In genomic region chr11:843818-844692, GRCh38 we compare ENCODE assay signal across 8 cellular contexts. TPM values are rescaled to one million over a fixed set of nuclear protein-coding genes. Genes with fewer than 3 reads are reported as not detected.
DNase-seq lines count a peak whose midpoint lies in the region; ATAC-seq, FAIRE-seq and TF ChIP-seq lines count a peak whose summit lies in the region.

No MANE protein-coding gene starts in this region.

- H3F3A ChIP-seq in MM.1S (ENCODE audit: insufficient read depth, low read length): no peaks in the 10 kb centered on the region

- H3K27ac ChIP-seq in A549 (peak overlapping the region; percentile 99), VCaP (peak overlapping the region; percentile 95), MM.1S (ENCODE audit: low read length) (no peak overlapping the region)

- H3K4me3 Mint-ChIP-seq in natural killer cell: peak overlapping the region; percentile 81

- TF ChIP-seq EP300 in A549 (IDR thresholded peaks at IDR 0.05): peak in 1 of 2 experiments; percentile 45; a peak in 1 of 5 replicates

- peak overlapping the region in 1 of 2 donors; percentile 72 for H3K27ac Mint-ChIP-seq in natural killer cell

- H3K36me3 ChIP-seq in H7 (replicated peaks; ENCODE audit: control insufficient read depth, insufficient read depth, low read length): peaks cover 10% of the 10 kb centered on the region
- H3K36me3 ChIP-seq in MM.1S (replicated peaks; ENCODE audit: insufficient read depth, low read length): 0 out of 2 replicates have a peak, but pooled peaks cover 4% of the 10 kb centered on the region

- peak; percentile 86 to 96 for DNase-seq in A549 (ENCODE audit: low read depth in 1 of 2, low spot score in 1 of 2)
- DNase-seq in H7: peak; percentile 97
- peak; percentile 99 for DNase-seq in fibroblast of the aortic adventitia (ENCODE audit: low read depth)
- no peak for DNase-seq in natural killer cell
- DNase-seq in MM.1S: no peak

- H2AFZ ChIP-seq in MM.1S (ENCODE audit: low read length): no peak overlapping the region

- no peak overlapping the region for H3K9ac ChIP-seq in MM.1S (ENCODE audit: low read length)

- H3K36me3 Mint-ChIP-seq in natural killer cell: no peaks in the 10 kb centered on the region

- no peaks in the 10 kb centered on the region for H3K9me3 ChIP-seq in A549
- no peaks in the 10 kb centered on the region for H3K9me3 ChIP-seq in MM.1S (replicated peaks; ENCODE audit: insufficient read depth, low read length)

- TF ChIP-seq POLR2A in A549 (IDR thresholded peaks at IDR 0.05; ENCODE audit: low read length): peak; percentile 56

- H3K4me2 ChIP-seq in A549 (peak overlapping the region; percentile 92), MM.1S (ENCODE audit: low read depth, low read length) (no peak overlapping the region)

- CTCF ChIA-PET in A549 (lab: Yijun Ruan, JAX): interaction anchor here (0.6 to 5.4 kb wide), 5 partner anchors 10 to 207 kb away, joined by 3 to 40 read pairs (median 6); no protein-coding TSS in a partner anchor

- TF ChIP-seq RAD21 in A549 (conservative IDR thresholded peaks at IDR 0.05 in 1 of 2, IDR thresholded peaks at IDR 0.05 in 1 of 2): no peak

- H3K27me3 Mint-ChIP-seq in natural killer cell (ENCODE audit: low read depth in 2 of 2): no peaks in the 10 kb centered on the region

- H3K4me1 ChIP-seq in A549: peaks cover 63% of the 10 kb centered on the region
- peaks cover 14% of the 10 kb centered on the region for H3K4me1 ChIP-seq in MM.1S (ENCODE audit: low read length)

- H4K20me1 ChIP-seq in MM.1S (ENCODE audit: insufficient read depth, low read length): peaks cover 9% of the 10 kb centered on the region

- peak; percentile 25 to 71 for ATAC-seq in A549
- ATAC-seq in natural killer cell: no peak
- ATAC-seq in HG03460 (IDR thresholded peaks at IDR 0.05; ENCODE audit: unreplicated experiment): no peak
- ATAC-seq in GM21576 (IDR thresholded peaks at IDR 0.05; ENCODE audit: unreplicated experiment): no peak

- no peak for TF ChIP-seq CTCF in A549 (IDR thresholded peaks at IDR 0.05)
- TF ChIP-seq CTCF in VCaP (conservative IDR thresholded peaks at IDR 0.05): no peak
- no peak for TF ChIP-seq CTCF in fibroblast of the aortic adventitia (IDR thresholded peaks at IDR 0.05; ENCODE audit: insufficient read depth, low read length)
- TF ChIP-seq CTCF in natural killer cell (IDR thresholded peaks at IDR 0.05): no peak
- no peak for TF ChIP-seq CTCF in MM.1S (IDR thresholded peaks at IDR 0.05; ENCODE audit: low read length)

- H3K27me3 ChIP-seq in H7 (ENCODE audit: control insufficient read depth, insufficient read depth, low read length) (peaks cover 2% of the 10 kb centered on the region; the same call in 1 of the 2 replicates), MM.1S (replicated peaks; ENCODE audit: insufficient read depth, low read length) (peaks cover 47% of the 10 kb centered on the region)

- H3K79me2 ChIP-seq in MM.1S (ENCODE audit: low read length): peaks cover 31% of the 10 kb centered on the region

- H3K9me2 ChIP-seq in MM.1S (replicated peaks; ENCODE audit: insufficient read depth, low read length): no peaks in the 10 kb centered on the region

- intact Hi-C loops in natural killer cell (cut with micrococcal nuclease): loop anchor here (10.0 kb wide), 1 partner anchor 71 kb away; the partner anchor contains the start of gene CHID1

- peak overlapping the region; percentile 100 for H3K4me3 ChIP-seq in A549
- H3K4me3 ChIP-seq in H7 (ENCODE audit: insufficient read depth, low read depth, low read length): peak overlapping the region; percentile 70
- peak overlapping the region; percentile 95 for H3K4me3 ChIP-seq in fibroblast of the aortic adventitia (ENCODE audit: low read depth, low read length)
- no peak overlapping the region for H3K4me3 ChIP-seq in MM.1S (ENCODE audit: low read length)

- POLR2A ChIA-PET in A549 (lab: Yijun Ruan, JAX): interaction anchor here (1.2 to 3.9 kb wide), 5 partner anchors 11 to 51 kb away, joined by 5 to 47 read pairs (median 6); partner anchors contain the start of genes CD151 and PNPLA2

- peaks cover 0 to 38% of the 10 kb centered on the region in 2 donors for H3K4me1 Mint-ChIP-seq in natural killer cell

- WGBS in A549 (ENCODE audit: missing lambda C conversion rate): 2% methylated on average over 14 of the region's 25 CpGs

- peak; percentile 98 for FAIRE-seq in A549 (lab: Jason Lieb, UNC)

- no peaks in the 10 kb centered on the region for H3K9me3 Mint-ChIP-seq in natural killer cell

TF ChIP-seq in A549, 52 proteins besides CTCF, POLR2A, EP300 and RAD21 (continues in another document):
- peak; percentile 74 for TF ChIP-seq GATA3 (IDR thresholded peaks at IDR 0.05; ENCODE audit: borderline replicate concordance)
- no peak for TF ChIP-seq RCOR1 (IDR thresholded peaks at IDR 0.05; ENCODE audit: low read depth, low read length)
- peak; percentile 99 for TF ChIP-seq MAX (IDR thresholded peaks at IDR 0.05)
- no peak for TF ChIP-seq SMC3 (IDR thresholded peaks at IDR 0.05)

RNA-seq across cellular contexts. Expression of gene TSPAN4, which starts 1.4 kb away (rescaled TPM):
- polyA plus RNA-seq in A549 (2011; rRNA removed) (83.5 and 87.8 TPM in 2 replicates), A549 (2017; fragmentation: RNase III; extraction: RNeasy Plus Mini Kit Qiagen cat#74134 plus additional on column Dnase treatment) (145 to 150 TPM (median 146 TPM) in 3 replicates)
- 286 and 346 TPM in 2 replicates for polyA plus RNA-seq in A549 (2012; cell fraction: cytosol; rRNA removed)
- 714 and 975 TPM in 2 replicates for polyA plus RNA-seq in A549 (2012; cell fraction: nucleus; rRNA removed)
- polyA minus RNA-seq in A549 (2011; rRNA and poly(A)+ RNA removed): 46.9 and 63.5 TPM in 2 replicates
- 101 and 117 TPM in 2 replicates for total RNA-seq in H7 (2014; rRNA removed; shearing (Covaris generic))
- total RNA-seq in fibroblast of the aortic adventitia (ENCODE audit: low replicate concordance) (164 and 252 TPM in 2 replicates), natural killer cell (10 to 100 TPM; 11.2 to 18.6 (median 14.6) TPM)

RNA-seq across cellular contexts. Expression of gene POLR2L, which starts 1.7 kb away (rescaled TPM):
- polyA plus RNA-seq in A549 (2011; rRNA removed) (140 and 197 TPM in 2 replicates), A549 (2017; fragmentation: RNase III; extraction: RNeasy Plus Mini Kit Qiagen cat#74134 plus additional on column Dnase treatment) (773 to 868 TPM (median 807 TPM) in 3 replicates)
- polyA plus RNA-seq in A549 (2012; cell fraction: cytosol; rRNA removed): 1,407 and 1,430 TPM in 2 replicates
- 294 and 364 TPM in 2 replicates for polyA plus RNA-seq in A549 (2012; cell fraction: nucleus; rRNA removed)
- 73.3 and 88.5 TPM in 2 replicates for polyA minus RNA-seq in A549 (2011; rRNA and poly(A)+ RNA removed)
- total RNA-seq in H7 (2014; rRNA removed; shearing (Covaris generic)): 96.1 and 135 TPM in 2 replicates
- total RNA-seq in fibroblast of the aortic adventitia (ENCODE audit: low replicate concordance) (61.7 and 135 TPM in 2 replicates), natural killer cell (10 to 100 TPM; 48.2 to 63.8 (median 61.2) TPM)

RNA-seq across cellular contexts. Expression of gene CD151, which starts 11.3 kb away (rescaled TPM):
- polyA plus RNA-seq in A549 (2011; rRNA removed): 409 and 523 TPM in 2 replicates
- 964 and 1,353 TPM in 2 replicates for polyA plus RNA-seq in A549 (2012; cell fraction: cytosol; rRNA removed)
- 1,564 and 2,065 TPM in 2 replicates for polyA plus RNA-seq in A549 (2012; cell fraction: nucleus; rRNA removed)
- 649 to 701 TPM (median 695 TPM) in 3 replicates for polyA plus RNA-seq in A549 (2017; fragmentation: RNase III; extraction: RNeasy Plus Mini Kit Qiagen cat#74134 plus additional on column Dnase treatment)
- 530 and 576 TPM in 2 replicates for polyA minus RNA-seq in A549 (2011; rRNA and poly(A)+ RNA removed)
- total RNA-seq in H7 (2014; rRNA removed; shearing (Covaris generic)): 175 and 190 TPM in 2 replicates
- 159 and 311 TPM in 2 replicates for total RNA-seq in fibroblast of the aortic adventitia (ENCODE audit: low replicate concordance)
- 10 to 100 TPM; 40.9 to 68.3 (median 52.9) TPM for total RNA-seq in natural killer cell

RNA-seq across cellular contexts. Expression of gene CRACR2B, which starts 16.3 kb away (rescaled TPM):
- polyA plus RNA-seq in A549 (2011; rRNA removed): 1.2 and 1.8 TPM in 2 replicates
- polyA plus RNA-seq in A549 (2012; cell fraction: cytosol; rRNA removed): 2.9 and 3.3 TPM in 2 replicates
- 8.2 and 9.3 TPM in 2 replicates for polyA plus RNA-seq in A549 (2012; cell fraction: nucleus; rRNA removed)
- polyA plus RNA-seq in A549 (2017; fragmentation: RNase III; extraction: RNeasy Plus Mini Kit Qiagen cat#74134 plus additional on column Dnase treatment): 3.0 to 3.3 TPM (median 3.1 TPM) in 3 replicates
- 0.70 and 1.2 TPM in 2 replicates for polyA minus RNA-seq in A549 (2011; rRNA and poly(A)+ RNA removed)
- 20.2 and 35.8 TPM in 2 replicates for total RNA-seq in H7 (2014; rRNA removed; shearing (Covaris generic))
- 1.3 and 1.8 TPM in 2 replicates for total RNA-seq in fibroblast of the aortic adventitia (ENCODE audit: low replicate concordance)
- total RNA-seq in natural killer cell: 10 to 100 TPM in 1 of 3 donors, 1 to 10 TPM in 2; 3.4 to 10.1 (median 3.8) TPM

RNA-seq across cellular contexts. Expression of gene PNPLA2, which starts 25.3 kb away (rescaled TPM):
- 13.2 and 16.1 TPM in 2 replicates for polyA plus RNA-seq in A549 (2011; rRNA removed)
- polyA plus RNA-seq in A549 (2012; cell fraction: cytosol; rRNA removed): 45.8 and 63.3 TPM in 2 replicates
- polyA plus RNA-seq in A549 (2012; cell fraction: nucleus; rRNA removed): 114 and 198 TPM in 2 replicates
- polyA plus RNA-seq in A549 (2017; fragmentation: RNase III; extraction: RNeasy Plus Mini Kit Qiagen cat#74134 plus additional on column Dnase treatment): 25.1 to 29.2 TPM (median 25.4 TPM) in 3 replicates
- polyA minus RNA-seq in A549 (2011; rRNA and poly(A)+ RNA removed): 33.9 and 38.8 TPM in 2 replicates
- total RNA-seq in H7 (2014; rRNA removed; shearing (Covaris generic)): 15.7 and 28.7 TPM in 2 replicates
- total RNA-seq in fibroblast of the aortic adventitia (ENCODE audit: low replicate concordance): 20.0 and 27.7 TPM in 2 replicates
- 100 to 1,000 TPM; 184 to 218 (median 201) TPM for total RNA-seq in natural killer cell

Comparison
In these comparisons a context has a peak if more than half of its experiments do, and no peak if none do; other contexts are left out.
1. ATAC-seq: peak in A549 (2 of 2); none in natural killer cell (0 of 3), HG03460 (single experiment) and GM21576 (single experiment).
2. DNase-seq: peak in A549 (2 of 2), H7 (single experiment) and fibroblast of the aortic adventitia (single experiment); none in natural killer cell (single experiment) and MM.1S (single experiment).